1 cellular context compared by ENCODE assay signal in genomic region chr6:36884610-36885009, GRCh38.
TF ChIP-seq lines count a peak whose summit lies in the region.

No MANE protein-coding gene starts in this region.

TF ChIP-seq in H1, 55 proteins besides CTCF, POLR2A, EP300 and RAD21:
- TF ChIP-seq SAP30 (IDR thresholded peaks at IDR 0.05; ENCODE audit: insufficient read depth, insufficient replicate concordance, low read length) (no peak), KDM1A (IDR thresholded peaks at IDR 0.05; ENCODE audit: borderline replicate concordance, low read length) (no peak), CEBPB (IDR thresholded peaks at IDR 0.05; ENCODE audit: low read depth, low read length) (no peak), SUZ12 (IDR thresholded peaks at IDR 0.05; ENCODE audit: low read length) (no peak), TAF1 (IDR thresholded peaks at IDR 0.05; ENCODE audit: low read depth, low read length) (no peak), ATF2 (IDR thresholded peaks at IDR 0.05; ENCODE audit: low read length) (no peak), KDM4A (IDR thresholded peaks at IDR 0.05; ENCODE audit: low read depth, low read length, severe bottlenecking) (no peak), NANOG (IDR thresholded peaks at IDR 0.05; ENCODE audit: insufficient read depth, low read depth, low read length, poor library complexity, severe bottlenecking) (no peak), BRCA1 (IDR thresholded peaks at IDR 0.05; ENCODE audit: low read depth, low read length) (no peak), SRF (IDR thresholded peaks at IDR 0.05; ENCODE audit: low read depth, low read length) (no peak), SP4 (IDR thresholded peaks at IDR 0.05; ENCODE audit: low read length) (no peak), RXRA (IDR thresholded peaks at IDR 0.05; ENCODE audit: insufficient read depth, low read depth, low read length) (no peak), TAF7 (optimal IDR thresholded peaks at IDR 0.05; ENCODE audit: borderline replicate concordance, low read depth, low read length) (no peak), FOSL1 (IDR thresholded peaks at IDR 0.05; ENCODE audit: insufficient read depth, low read depth, low read length) (no peak), MAFK (IDR thresholded peaks at IDR 0.05; ENCODE audit: low read depth, low read length) (no peak), HDAC6 (IDR thresholded peaks at IDR 0.05; ENCODE audit: low read depth, low read length) (no peak)
- TF ChIP-seq, protein P1, sequence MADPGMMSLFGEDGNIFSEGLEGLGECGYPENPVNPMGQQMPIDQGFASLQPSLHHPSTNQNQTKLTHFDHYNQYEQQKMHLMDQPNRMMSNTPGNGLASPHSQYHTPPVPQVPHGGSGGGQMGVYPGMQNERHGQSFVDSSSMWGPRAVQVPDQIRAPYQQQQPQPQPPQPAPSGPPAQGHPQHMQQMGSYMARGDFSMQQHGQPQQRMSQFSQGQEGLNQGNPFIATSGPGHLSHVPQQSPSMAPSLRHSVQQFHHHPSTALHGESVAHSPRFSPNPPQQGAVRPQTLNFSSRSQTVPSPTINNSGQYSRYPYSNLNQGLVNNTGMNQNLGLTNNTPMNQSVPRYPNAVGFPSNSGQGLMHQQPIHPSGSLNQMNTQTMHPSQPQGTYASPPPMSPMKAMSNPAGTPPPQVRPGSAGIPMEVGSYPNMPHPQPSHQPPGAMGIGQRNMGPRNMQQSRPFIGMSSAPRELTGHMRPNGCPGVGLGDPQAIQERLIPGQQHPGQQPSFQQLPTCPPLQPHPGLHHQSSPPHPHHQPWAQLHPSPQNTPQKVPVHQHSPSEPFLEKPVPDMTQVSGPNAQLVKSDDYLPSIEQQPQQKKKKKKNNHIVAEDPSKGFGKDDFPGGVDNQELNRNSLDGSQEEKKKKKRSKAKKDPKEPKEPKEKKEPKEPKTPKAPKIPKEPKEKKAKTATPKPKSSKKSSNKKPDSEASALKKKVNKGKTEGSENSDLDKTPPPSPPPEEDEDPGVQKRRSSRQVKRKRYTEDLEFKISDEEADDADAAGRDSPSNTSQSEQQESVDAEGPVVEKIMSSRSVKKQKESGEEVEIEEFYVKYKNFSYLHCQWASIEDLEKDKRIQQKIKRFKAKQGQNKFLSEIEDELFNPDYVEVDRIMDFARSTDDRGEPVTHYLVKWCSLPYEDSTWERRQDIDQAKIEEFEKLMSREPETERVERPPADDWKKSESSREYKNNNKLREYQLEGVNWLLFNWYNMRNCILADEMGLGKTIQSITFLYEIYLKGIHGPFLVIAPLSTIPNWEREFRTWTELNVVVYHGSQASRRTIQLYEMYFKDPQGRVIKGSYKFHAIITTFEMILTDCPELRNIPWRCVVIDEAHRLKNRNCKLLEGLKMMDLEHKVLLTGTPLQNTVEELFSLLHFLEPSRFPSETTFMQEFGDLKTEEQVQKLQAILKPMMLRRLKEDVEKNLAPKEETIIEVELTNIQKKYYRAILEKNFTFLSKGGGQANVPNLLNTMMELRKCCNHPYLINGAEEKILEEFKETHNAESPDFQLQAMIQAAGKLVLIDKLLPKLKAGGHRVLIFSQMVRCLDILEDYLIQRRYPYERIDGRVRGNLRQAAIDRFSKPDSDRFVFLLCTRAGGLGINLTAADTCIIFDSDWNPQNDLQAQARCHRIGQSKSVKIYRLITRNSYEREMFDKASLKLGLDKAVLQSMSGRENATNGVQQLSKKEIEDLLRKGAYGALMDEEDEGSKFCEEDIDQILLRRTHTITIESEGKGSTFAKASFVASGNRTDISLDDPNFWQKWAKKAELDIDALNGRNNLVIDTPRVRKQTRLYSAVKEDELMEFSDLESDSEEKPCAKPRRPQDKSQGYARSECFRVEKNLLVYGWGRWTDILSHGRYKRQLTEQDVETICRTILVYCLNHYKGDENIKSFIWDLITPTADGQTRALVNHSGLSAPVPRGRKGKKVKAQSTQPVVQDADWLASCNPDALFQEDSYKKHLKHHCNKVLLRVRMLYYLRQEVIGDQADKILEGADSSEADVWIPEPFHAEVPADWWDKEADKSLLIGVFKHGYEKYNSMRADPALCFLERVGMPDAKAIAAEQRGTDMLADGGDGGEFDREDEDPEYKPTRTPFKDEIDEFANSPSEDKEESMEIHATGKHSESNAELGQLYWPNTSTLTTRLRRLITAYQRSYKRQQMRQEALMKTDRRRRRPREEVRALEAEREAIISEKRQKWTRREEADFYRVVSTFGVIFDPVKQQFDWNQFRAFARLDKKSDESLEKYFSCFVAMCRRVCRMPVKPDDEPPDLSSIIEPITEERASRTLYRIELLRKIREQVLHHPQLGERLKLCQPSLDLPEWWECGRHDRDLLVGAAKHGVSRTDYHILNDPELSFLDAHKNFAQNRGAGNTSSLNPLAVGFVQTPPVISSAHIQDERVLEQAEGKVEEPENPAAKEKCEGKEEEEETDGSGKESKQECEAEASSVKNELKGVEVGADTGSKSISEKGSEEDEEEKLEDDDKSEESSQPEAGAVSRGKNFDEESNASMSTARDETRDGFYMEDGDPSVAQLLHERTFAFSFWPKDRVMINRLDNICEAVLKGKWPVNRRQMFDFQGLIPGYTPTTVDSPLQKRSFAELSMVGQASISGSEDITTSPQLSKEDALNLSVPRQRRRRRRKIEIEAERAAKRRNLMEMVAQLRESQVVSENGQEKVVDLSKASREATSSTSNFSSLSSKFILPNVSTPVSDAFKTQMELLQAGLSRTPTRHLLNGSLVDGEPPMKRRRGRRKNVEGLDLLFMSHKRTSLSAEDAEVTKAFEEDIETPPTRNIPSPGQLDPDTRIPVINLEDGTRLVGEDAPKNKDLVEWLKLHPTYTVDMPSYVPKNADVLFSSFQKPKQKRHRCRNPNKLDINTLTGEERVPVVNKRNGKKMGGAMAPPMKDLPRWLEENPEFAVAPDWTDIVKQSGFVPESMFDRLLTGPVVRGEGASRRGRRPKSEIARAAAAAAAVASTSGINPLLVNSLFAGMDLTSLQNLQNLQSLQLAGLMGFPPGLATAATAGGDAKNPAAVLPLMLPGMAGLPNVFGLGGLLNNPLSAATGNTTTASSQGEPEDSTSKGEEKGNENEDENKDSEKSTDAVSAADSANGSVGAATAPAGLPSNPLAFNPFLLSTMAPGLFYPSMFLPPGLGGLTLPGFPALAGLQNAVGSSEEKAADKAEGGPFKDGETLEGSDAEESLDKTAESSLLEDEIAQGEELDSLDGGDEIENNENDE (IDR thresholded peaks at IDR 0.05; ENCODE audit: insufficient replicate concordance, low read length), result no peak
